In genomic region chr7:102912742-102913141, GRCh38 we compare ENCODE assay signal across 9 cellular contexts. TPM values are rescaled to one million over a fixed set of nuclear protein-coding genes. Genes with fewer than 3 reads are reported as not detected.
DNase-seq lines count a peak whose midpoint lies in the region; ATAC-seq and TF ChIP-seq lines count a peak whose summit lies in the region.
"Had no signal": no experiment of that assay in that cellular context is flagged by ENCODE, and none has a peak within 500 bp of the region (broad histone marks: within the 10 kb centered on the region; RNA-seq: fewer than 3 reads in every experiment).

LRRC17 (plus strand) TSS chr7:102913000; CDS start chr7:102933914, 20,914 bp downstream.

- no peak within 1 kb of the TSS for H3K4me3 Mint-ChIP-seq in stimulated activated effector memory CD8-positive, alpha-beta T cell treated with anti-CD3 and anti-CD28 coated beads, Interleukin-12 subunit alpha, Interleukin-12 subunit beta, amount 100 ng/mL, for 72 hours

- H3K36me3 Mint-ChIP-seq in stimulated activated effector memory CD8-positive, alpha-beta T cell treated with anti-CD3 and anti-CD28 coated beads, Interleukin-12 subunit alpha, Interleukin-12 subunit beta, amount 100 ng/mL, for 72 hours = no peaks in the 10 kb centered on the region

- H3K4me1 ChIP-seq in HUES64 (ENCODE audit: insufficient read depth, low read length) = peaks cover 31% of the 10 kb centered on the region
- peaks cover 40% of the 10 kb centered on the region for H3K4me1 ChIP-seq in SJSA1 (replicated peaks)
- peaks cover 2% of the 10 kb centered on the region for H3K4me1 ChIP-seq in right cardiac atrium (ENCODE audit: control insufficient read depth, insufficient read depth, low read length)
- peaks cover 19 to 21% of the 10 kb centered on the region in 2 donors for H3K4me1 ChIP-seq in thoracic aorta (ENCODE audit: control insufficient read depth in 1 of 2, low read depth in 2 of 2)
- no peaks in the 10 kb centered on the region for H3K4me1 ChIP-seq in thyroid gland

- no peak within 1 kb of the TSS for H3K27ac Mint-ChIP-seq in stimulated activated effector memory CD8-positive, alpha-beta T cell treated with anti-CD3 and anti-CD28 coated beads, Interleukin-12 subunit alpha, Interleukin-12 subunit beta, amount 100 ng/mL, for 72 hours

- ATAC-seq in right cardiac atrium = peak; percentile 32 to 37
- ATAC-seq in thoracic aorta (ENCODE audit: insufficient number of reproducible peaks, low FRiP score, low read depth) = no peak
- no peak for ATAC-seq in stimulated activated effector memory CD8-positive, alpha-beta T cell treated with anti-CD3 and anti-CD28 coated beads, Interleukin-12 subunit alpha, Interleukin-12 subunit beta, amount 100 ng/mL, for 72 hours

- no peaks in the 10 kb centered on the region for H3K27me3 ChIP-seq in HUES64 (ENCODE audit: insufficient read depth, low read length)
- no peaks in the 10 kb centered on the region for H3K27me3 ChIP-seq in SJSA1 (replicated peaks)
- no peaks in the 10 kb centered on the region for H3K27me3 ChIP-seq in right cardiac atrium (ENCODE audit: control insufficient read depth, insufficient read depth)
- H3K27me3 ChIP-seq in thoracic aorta (replicated peaks; ENCODE audit: insufficient read depth) = no peaks in the 10 kb centered on the region
- H3K27me3 ChIP-seq in thyroid gland = no peaks in the 10 kb centered on the region

- no peak for DNase-seq in SJSA1 (ENCODE audit: low read depth in 1 of 2, low spot score in 2 of 2)
- peak in 1 of 3 donors; percentile 48 for DNase-seq in right cardiac atrium
- no peak for DNase-seq in thoracic aorta (ENCODE audit: low spot score)
- DNase-seq in stimulated activated effector memory CD8-positive, alpha-beta T cell treated with anti-CD3 and anti-CD28 coated beads, Interleukin-12 subunit alpha, Interleukin-12 subunit beta, amount 100 ng/mL, for 72 hours (ENCODE audit: low spot score in 2 of 2) = no peak
- no peak for DNase-seq in thyroid gland
- no peak for DNase-seq in caudate nucleus (lab: John Stamatoyannopoulos, UW)

- H3K27ac ChIP-seq in HUES64 (ENCODE audit: low read depth, low read length) (no peak within 1 kb of the TSS), SJSA1 (no peak within 1 kb of the TSS), right cardiac atrium (ENCODE audit: low read length) (peak within 1 kb of the TSS; percentile 51), thoracic aorta (peak within 1 kb of the TSS; percentile 82 to 85), thyroid gland (no peak within 1 kb of the TSS), caudate nucleus (ENCODE audit: low read depth, low read length) (no peak within 1 kb of the TSS)

- H3K4me1 Mint-ChIP-seq in stimulated activated effector memory CD8-positive, alpha-beta T cell treated with anti-CD3 and anti-CD28 coated beads, Interleukin-12 subunit alpha, Interleukin-12 subunit beta, amount 100 ng/mL, for 72 hours = no peaks in the 10 kb centered on the region

- TF ChIP-seq CTCF in thoracic aorta (IDR thresholded peaks at IDR 0.05) = no peak
- no peak for TF ChIP-seq CTCF in thyroid gland (IDR thresholded peaks at IDR 0.05)

- H3K9ac ChIP-seq in HUES64 (ENCODE audit: low read depth, low read length) = peak within 1 kb of the TSS; percentile 22; the same call in 1 of the 2 replicates

- no peak for TF ChIP-seq POLR2A in thyroid gland (IDR thresholded peaks at IDR 0.05)

- WGBS in HUES64 = 81% methylated on average over 6 of the region's 6 CpGs
- WGBS in right cardiac atrium = 14% methylated on average over 6 of the region's 6 CpGs
- WGBS in thyroid gland, 2 donors = 23 to 27% methylated on average over 6 of the region's 6 CpGs

- no peaks in the 10 kb centered on the region for H3K9me3 ChIP-seq in HUES64 (ENCODE audit: insufficient read depth, low read depth, low read length)
- H3K9me3 ChIP-seq in SJSA1 (replicated peaks) = no peaks in the 10 kb centered on the region
- no peaks in the 10 kb centered on the region for H3K9me3 ChIP-seq in right cardiac atrium (ENCODE audit: control insufficient read depth, low read length)
- H3K9me3 ChIP-seq in thoracic aorta = no peaks in the 10 kb centered on the region
- no peaks in the 10 kb centered on the region for H3K9me3 ChIP-seq in thyroid gland

- no peaks in the 10 kb centered on the region for H3K9me3 Mint-ChIP-seq in stimulated activated effector memory CD8-positive, alpha-beta T cell treated with anti-CD3 and anti-CD28 coated beads, Interleukin-12 subunit alpha, Interleukin-12 subunit beta, amount 100 ng/mL, for 72 hours

- H3K36me3 ChIP-seq in HUES64 (ENCODE audit: insufficient read depth, low read length) (no peaks in the 10 kb centered on the region), SJSA1 (no peaks in the 10 kb centered on the region), thoracic aorta (no peaks in the 10 kb centered on the region), thyroid gland (no peaks in the 10 kb centered on the region)

- intact Hi-C loops in right cardiac atrium (cut with DNase I) = no loop called here
- intact Hi-C loops in thyroid gland (cut with DNase I) = no loop called here

- H3K4me3 ChIP-seq in HUES64 (ENCODE audit: low read length) (peak within 1 kb of the TSS; percentile 28; the same call in 1 of the 2 replicates), SJSA1 (peak within 1 kb of the TSS; percentile 10; the same call in 1 of the 2 replicates), right cardiac atrium (ENCODE audit: low read length) (peak within 1 kb of the TSS; percentile 72), thoracic aorta (peak within 1 kb of the TSS; percentile 53), thyroid gland (replicated peaks in 1 of 3) (no peak within 1 kb of the TSS)
- H3K4me3 ChIP-seq: lung had no signal

RNA-seq across cellular contexts. Expression of gene LRRC17, which starts in this region (rescaled TPM):
- polyA plus RNA-seq in HUES64 (2013, experiment 1 of 2) = 9.5 TPM
- polyA plus RNA-seq in HUES64 (2013, experiment 2 of 2) = 15.4 TPM
- total RNA-seq in SJSA1 (2014; rRNA removed; shearing (Covaris generic)) = 8.3 and 10.9 TPM in 2 replicates
- total RNA-seq in right cardiac atrium (1 to 10 TPM; 3.0 to 6.7 (median 4.9) TPM), thoracic aorta (10 to 100 TPM; 22.3 to 24.6 TPM), thyroid gland (1 to 10 TPM; 3.0 to 4.1 (median 3.2) TPM)
- 6.2 TPM for polyA plus RNA-seq in right cardiac atrium
- total RNA-seq: activated CD8-positive, alpha-beta memory T cell treated with anti-CD3 and anti-CD28 coated beads for 36 hours had no signal

Comparison
In these comparisons a context has a peak if more than half of its experiments do, and no peak if none do; other contexts are left out.
1. H3K27ac ChIP-seq: peak in right cardiac atrium (single experiment) and thoracic aorta (2 of 2); none in HUES64 (single experiment), SJSA1 (single experiment), thyroid gland (0 of 3) and caudate nucleus (single experiment).
2. H3K4me3 ChIP-seq: peak in HUES64 (single experiment), SJSA1 (single experiment), right cardiac atrium (single experiment) and thoracic aorta (single experiment); none in thyroid gland (0 of 3).
3. ATAC-seq: peak in right cardiac atrium (2 of 2); none in thoracic aorta (single experiment) and stimulated activated effector memory CD8-positive, alpha-beta T cell treated with anti-CD3 and anti-CD28 coated beads, Interleukin-12 subunit alpha, Interleukin-12 subunit beta, amount 100 ng/mL, for 72 hours (single experiment).